In the genomic region with DNA sequence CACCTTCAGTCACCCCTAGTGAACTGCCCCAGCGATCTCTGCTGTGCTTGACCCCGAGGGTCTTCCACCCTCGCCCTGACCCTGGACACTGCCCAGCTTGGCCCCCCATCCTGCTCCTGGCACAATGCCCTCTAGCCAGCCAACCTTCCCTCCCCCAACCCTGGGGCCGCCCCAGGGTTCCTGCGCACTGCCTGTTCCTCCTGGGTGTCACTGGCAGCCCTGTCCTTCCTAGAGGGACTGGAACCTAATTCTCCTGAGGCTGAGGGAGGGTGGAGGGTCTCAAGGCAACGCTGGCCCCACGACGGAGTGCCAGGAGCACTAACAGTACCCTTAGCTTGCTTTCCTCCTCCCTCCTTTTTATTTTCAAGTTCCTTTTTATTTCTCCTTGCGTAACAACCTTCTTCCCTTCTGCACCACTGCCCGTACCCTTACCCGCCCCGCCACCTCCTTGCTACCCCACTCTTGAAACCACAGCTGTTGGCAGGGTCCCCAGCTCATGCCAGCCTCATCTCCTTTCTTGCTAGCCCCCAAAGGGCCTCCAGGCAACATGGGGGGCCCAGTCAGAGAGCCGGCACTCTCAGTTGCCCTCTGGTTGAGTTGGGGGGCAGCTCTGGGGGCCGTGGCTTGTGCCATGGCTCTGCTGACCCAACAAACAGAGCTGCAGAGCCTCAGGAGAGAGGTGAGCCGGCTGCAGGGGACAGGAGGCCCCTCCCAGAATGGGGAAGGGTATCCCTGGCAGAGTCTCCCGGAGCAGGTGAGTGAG, we compare ENCODE assay signal across 8 cellular contexts. TPM values are rescaled to one million over a fixed set of nuclear protein-coding genes. Genes with fewer than 3 reads are reported as not detected.
DNase-seq lines count a peak whose midpoint lies in the region; ATAC-seq, FAIRE-seq and TF ChIP-seq lines count a peak whose summit lies in the region.

A gene with protein sequence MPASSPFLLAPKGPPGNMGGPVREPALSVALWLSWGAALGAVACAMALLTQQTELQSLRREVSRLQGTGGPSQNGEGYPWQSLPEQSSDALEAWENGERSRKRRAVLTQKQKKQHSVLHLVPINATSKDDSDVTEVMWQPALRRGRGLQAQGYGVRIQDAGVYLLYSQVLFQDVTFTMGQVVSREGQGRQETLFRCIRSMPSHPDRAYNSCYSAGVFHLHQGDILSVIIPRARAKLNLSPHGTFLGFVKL (plus strand): TSS at position 207 of the 763 bp plus-strand sequence. CDS start 290 bp downstream, at position 497.

- no peaks in the 10 kb centered on the region for H3K9me3 Mint-ChIP-seq in naive thymus-derived CD4-positive, alpha-beta T cell

- CTCF ChIA-PET in naive thymus-derived CD4-positive, alpha-beta T cell (lab: Charles Lee), result interaction anchor here (1.0 to 6.1 kb wide), 6 partner anchors 17 to 44 kb away, joined by 3 to 86 read pairs (median 4); no protein-coding TSS in a partner anchor

- H3K4me3 ChIP-seq in BLaER1 treated with 17β-estradiol and CSF1 and Interleukin-3, amounts not matched to agents 10 nM and 100 nM, result peak within 1 kb of the TSS; percentile 52 to 98 (median 86)
- no peak within 1 kb of the TSS for H3K4me3 ChIP-seq in endocrine pancreas (ENCODE audit: control insufficient read depth, insufficient read depth, low read length)
- H3K4me3 ChIP-seq in naive thymus-derived CD4-positive, alpha-beta T cell (ENCODE audit: low read length), result no peak within 1 kb of the TSS

- no peak for ATAC-seq in naive thymus-derived CD4-positive, alpha-beta T cell
- ATAC-seq in HG02759 (IDR thresholded peaks at IDR 0.05; ENCODE audit: unreplicated experiment), result no peak
- ATAC-seq in GM21528 (IDR thresholded peaks at IDR 0.05; ENCODE audit: low FRiP score, unreplicated experiment), result no peak

- no peak for TF ChIP-seq POLR2A in GM12891 (IDR thresholded peaks at IDR 0.05; ENCODE audit: low read depth, low read length)

- H3K9me3 ChIP-seq in BLaER1 treated with 17β-estradiol and CSF1 and Interleukin-3, amounts not matched to agents 10 nM and 100 nM (replicated peaks in 1 of 11), result no peaks in the 10 kb centered on the region
- H3K9me3 ChIP-seq in endocrine pancreas (ENCODE audit: control insufficient read depth, low read length), result no peaks in the 10 kb centered on the region
- no peaks in the 10 kb centered on the region for H3K9me3 ChIP-seq in naive thymus-derived CD4-positive, alpha-beta T cell (ENCODE audit: control insufficient read depth in 2 of 3, low read length in 3 of 3)

- POLR2A ChIA-PET in naive thymus-derived CD4-positive, alpha-beta T cell (lab: Charles Lee), result interaction anchor here (0.6 to 3.6 kb wide), 7 partner anchors 25 to 615 kb away, joined by 3 to 20 read pairs (median 4); a partner anchor contains a TSS

- peaks cover 0 to 18% (median 4%) of the 10 kb centered on the region in 11 experiments; a peak in 9 of 22 replicates for H4K20me1 ChIP-seq in BLaER1 treated with 17β-estradiol and CSF1 and Interleukin-3, amounts not matched to agents 10 nM and 100 nM

- peak within 1 kb of the TSS in 8 of 9 donors; percentile 71 to 95 (median 90) for H3K27ac Mint-ChIP-seq in naive thymus-derived CD4-positive, alpha-beta T cell

- FAIRE-seq in GM12891 (lab: Jason Lieb, UNC), result no peak

- peaks cover 47 to 67% (median 58%) of the 10 kb centered on the region in 7 donors for H3K4me1 Mint-ChIP-seq in naive thymus-derived CD4-positive, alpha-beta T cell

- H3K36me3 ChIP-seq in BLaER1 treated with 17β-estradiol and CSF1 and Interleukin-3, amounts not matched to agents 10 nM and 100 nM, result peaks cover 5 to 36% (median 15%) of the 10 kb centered on the region in 11 experiments; a peak in 20 of 22 replicates
- no peaks in the 10 kb centered on the region for H3K36me3 ChIP-seq in endocrine pancreas (ENCODE audit: control insufficient read depth, insufficient read depth, low read length)
- peaks cover 0 to 8% (median 0%) of the 10 kb centered on the region in 3 experiments for H3K36me3 ChIP-seq in naive thymus-derived CD4-positive, alpha-beta T cell (ENCODE audit: control insufficient read depth in 2 of 3, insufficient read depth in 3 of 3, low read length in 3 of 3)

- peak within 1 kb of the TSS; percentile 88 to 98 (median 94) for H3K9ac ChIP-seq in BLaER1 treated with 17β-estradiol and CSF1 and Interleukin-3, amounts not matched to agents 10 nM and 100 nM
- H3K9ac ChIP-seq in endocrine pancreas (ENCODE audit: control insufficient read depth, insufficient read depth, low read length), result peak within 1 kb of the TSS; percentile 96

- peaks cover 0 to 2% (median 0%) of the 10 kb centered on the region in 5 donors for H3K27me3 Mint-ChIP-seq in naive thymus-derived CD4-positive, alpha-beta T cell

- H3K36me3 Mint-ChIP-seq in naive thymus-derived CD4-positive, alpha-beta T cell, result peaks cover 0 to 32% (median 10%) of the 10 kb centered on the region in 5 donors

- H3K4me2 ChIP-seq in BLaER1 treated with 17β-estradiol and CSF1 and Interleukin-3, amounts not matched to agents 10 nM and 100 nM, result peak within 1 kb of the TSS; percentile 90 to 100 (median 96)

- H3K27ac ChIP-seq in BLaER1 treated with 17β-estradiol and CSF1 and Interleukin-3, amounts not matched to agents 10 nM and 100 nM, result peak within 1 kb of the TSS; percentile 85 to 99 (median 97)
- H3K27ac ChIP-seq in naive thymus-derived CD4-positive, alpha-beta T cell (ENCODE audit: low read depth, low read length), result peak within 1 kb of the TSS; percentile 53

- no peaks in the 10 kb centered on the region for H3K27me3 ChIP-seq in BLaER1 treated with 17β-estradiol and CSF1 and Interleukin-3, amounts not matched to agents 10 nM and 100 nM
- H3K27me3 ChIP-seq in endocrine pancreas (ENCODE audit: control insufficient read depth, insufficient read depth, low read length), result no peaks in the 10 kb centered on the region
- no peaks in the 10 kb centered on the region for H3K27me3 ChIP-seq in naive thymus-derived CD4-positive, alpha-beta T cell (ENCODE audit: control insufficient read depth in 2 of 2, insufficient read depth in 2 of 2, low read length in 2 of 2)

- intact Hi-C loops in naive thymus-derived CD4-positive, alpha-beta T cell (cut with micrococcal nuclease), result no loop called here

- DNase-seq in NCI-H69 (lab: John Stamatoyannopoulos, UW), result peak; percentile 26
- DNase-seq in naive thymus-derived CD4-positive, alpha-beta T cell, result peak in 1 of 9 donors; percentile 10
- no peak for DNase-seq in stimulated activated naive CD4-positive, alpha-beta T cell treated with Interleukin-2 at 50 U/mL for 16 hours (lab: John Stamatoyannopoulos, UW)
- no peak for DNase-seq in GM12891 (ENCODE audit: insufficient read length, low spot score)

- peaks cover 58 to 85% (median 68%) of the 10 kb centered on the region in 10 experiments for H3K4me1 ChIP-seq in BLaER1 treated with 17β-estradiol and CSF1 and Interleukin-3, amounts not matched to agents 10 nM and 100 nM
- H3K4me1 ChIP-seq in endocrine pancreas (ENCODE audit: control insufficient read depth, insufficient read depth, low read length), result peaks cover 3% of the 10 kb centered on the region
- H3K4me1 ChIP-seq in naive thymus-derived CD4-positive, alpha-beta T cell (ENCODE audit: control insufficient read depth in 2 of 2, insufficient read depth in 2 of 2, low read length in 2 of 2), result peaks cover 18 to 64% of the 10 kb centered on the region in 2 donors

- H3K4me3 Mint-ChIP-seq in naive thymus-derived CD4-positive, alpha-beta T cell, result peak within 1 kb of the TSS; percentile 19 to 93 (median 70)

TF ChIP-seq in GM12891, 5 proteins besides CTCF, POLR2A, EP300 and RAD21:
- no peak for TF ChIP-seq PAX5 (IDR thresholded peaks at IDR 0.05; ENCODE audit: insufficient read depth, low read length, severe bottlenecking)
- TF ChIP-seq SPI1 (IDR thresholded peaks at IDR 0.05; ENCODE audit: low read depth, low read length), result no peak
- TF ChIP-seq POU2F2 (IDR thresholded peaks at IDR 0.05; ENCODE audit: low read depth, low read length), result no peak
- TF ChIP-seq TAF1 (IDR thresholded peaks at IDR 0.05; ENCODE audit: low read depth, low read length), result no peak
- no peak for TF ChIP-seq POLR2AphosphoS5 (IDR thresholded peaks at IDR 0.05; ENCODE audit: low read depth, low read length)

RNA-seq across cellular contexts. Expression of the gene that starts here (rescaled TPM):
- total RNA-seq in naive thymus-derived CD4-positive, alpha-beta T cell, result 10 to 100 TPM in 1 of 5 experiments, 1 to 10 TPM in 4; 2.0 to 45.6 (median 4.4) TPM
- 1 to 10 TPM; 1.1 to 1.5 TPM for polyA plus RNA-seq in naive thymus-derived CD4-positive, alpha-beta T cell
- polyA plus RNA-seq in GM12891 (2012; ENCODE audit: low read depth, missing spikeins), result 10.4 TPM

Comparison
In these comparisons a context has a peak if more than half of its experiments do, and no peak if none do; other contexts are left out.
1. H3K4me3 ChIP-seq: peak in BLaER1 treated with 17β-estradiol and CSF1 and Interleukin-3, amounts not matched to agents 10 nM and 100 nM (10 of 10); none in endocrine pancreas (single experiment) and naive thymus-derived CD4-positive, alpha-beta T cell (single experiment).